In genomic region chr4:2842667-2843022, GRCh38 we compare ENCODE assay signal across 8 cellular contexts.
DNase-seq lines count a peak whose midpoint lies in the region; ATAC-seq and TF ChIP-seq lines count a peak whose summit lies in the region.

No MANE protein-coding gene starts in this region.

- no peaks in the 10 kb centered on the region for H3K9me3 ChIP-seq in RWPE2 (ENCODE audit: severe bottlenecking)

- no peaks in the 10 kb centered on the region for H3K36me3 ChIP-seq in RWPE2 (ENCODE audit: low read depth)

- DNase-seq in GM12865 (ENCODE audit: low read depth) (no peak), RWPE2 (ENCODE audit: low spot score) (no peak), fibroblast of peridontal ligament (ENCODE audit: extremely low read depth) (peak; percentile 30), retina (peak; percentile 34), GM20000 (ENCODE audit: low spot score) (no peak), OCI-M1 (lab: John Stamatoyannopoulos, UW) (no peak)

- peak overlapping the region; percentile 50 for H3K27ac ChIP-seq in RWPE2 (ENCODE audit: poor library complexity, severe bottlenecking)

- no peaks in the 10 kb centered on the region for H3K27me3 ChIP-seq in RWPE2 (ENCODE audit: insufficient read depth, poor library complexity, severe bottlenecking)

- H3K4me3 ChIP-seq in GM12865 (ENCODE audit: low read depth, low read length) (peak overlapping the region; percentile 70), RWPE2 (ENCODE audit: severe bottlenecking) (peak overlapping the region; percentile 86)

- TF ChIP-seq CTCF in GM12865 (IDR thresholded peaks at IDR 0.05; ENCODE audit: insufficient read depth, low read depth, low read length, missing control alignments) = no peak
- no peak for TF ChIP-seq CTCF in RWPE2 (IDR thresholded peaks at IDR 0.05; ENCODE audit: poor library complexity, severe bottlenecking)
- no peak for TF ChIP-seq CTCF in GM20000 (IDR thresholded peaks at IDR 0.05; ENCODE audit: extremely low read depth, missing control alignments)

- ATAC-seq in RWPE2 (ENCODE audit: low read depth) (no peak), GM21717 (IDR thresholded peaks at IDR 0.05; ENCODE audit: unreplicated experiment) (no peak), HG03520 (IDR thresholded peaks at IDR 0.05; ENCODE audit: unreplicated experiment) (no peak)

- peaks cover 9% of the 10 kb centered on the region for H3K4me1 ChIP-seq in RWPE2 (ENCODE audit: insufficient read depth, poor library complexity, severe bottlenecking)

Comparison
In these comparisons a context has a peak if more than half of its experiments do, and no peak if none do; other contexts are left out.
1. DNase-seq: peak in fibroblast of peridontal ligament (single experiment) and retina (single experiment); none in GM12865 (single experiment), RWPE2 (single experiment), GM20000 (single experiment) and OCI-M1 (single experiment).